In the genomic region with DNA sequence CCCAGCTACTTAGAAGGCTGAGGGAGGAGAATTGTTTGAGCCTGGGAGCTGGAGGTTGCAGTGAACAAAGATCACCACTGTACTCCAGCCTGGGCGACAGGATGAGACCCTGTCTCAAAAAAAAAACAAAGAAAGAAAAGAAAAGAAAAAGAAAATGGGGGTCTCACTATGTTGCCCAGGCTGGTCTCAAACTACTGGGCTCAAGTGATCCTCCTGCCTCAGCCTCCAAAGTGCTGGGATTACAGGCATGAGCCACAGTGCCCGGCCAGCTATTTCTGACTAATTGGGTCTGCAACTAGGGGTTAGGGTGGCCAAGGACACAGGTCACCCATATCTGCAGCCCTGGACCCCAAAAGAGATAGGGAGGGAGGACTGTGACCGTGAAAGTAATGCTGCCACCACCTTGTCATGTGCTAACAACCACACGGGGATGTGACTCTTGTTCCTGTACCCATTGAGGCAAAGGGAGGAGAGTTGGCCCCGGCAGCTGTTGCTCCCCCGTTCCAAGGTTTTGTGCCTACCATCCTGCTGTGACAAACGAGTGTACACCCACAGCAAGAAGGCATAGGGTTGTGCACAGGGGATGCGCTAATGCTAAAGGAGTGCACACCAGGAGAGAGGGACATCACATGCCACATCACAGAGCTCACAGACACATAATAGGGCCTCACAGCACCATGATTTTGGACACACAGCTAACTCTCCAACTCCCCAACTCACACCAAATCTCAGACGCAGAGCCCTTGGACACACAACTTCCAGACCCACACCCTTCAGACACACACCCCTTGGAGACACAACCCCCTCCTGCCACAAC, we compare ENCODE assay signal across 1 cellular context.
TF ChIP-seq lines count a peak whose summit lies in the region.

No MANE protein-coding gene starts in this region.

TF ChIP-seq in H1, 55 proteins besides CTCF, POLR2A, EP300 and RAD21:
- TF ChIP-seq MAFK (IDR thresholded peaks at IDR 0.05; ENCODE audit: low read depth, low read length): no peak
- no peak for TF ChIP-seq SUZ12 (IDR thresholded peaks at IDR 0.05; ENCODE audit: low read length)
- no peak for TF ChIP-seq CREB1 (IDR thresholded peaks at IDR 0.05)
- TF ChIP-seq RFX5 (IDR thresholded peaks at IDR 0.05; ENCODE audit: borderline replicate concordance, low read depth, low read length): no peak
- TF ChIP-seq EGR1 (IDR thresholded peaks at IDR 0.05; ENCODE audit: borderline replicate concordance, low read depth, low read length): no peak
- no peak for TF ChIP-seq RBBP5 (IDR thresholded peaks at IDR 0.05; ENCODE audit: borderline replicate concordance, low read depth, low read length)
- TF ChIP-seq TAF7 (optimal IDR thresholded peaks at IDR 0.05; ENCODE audit: borderline replicate concordance, low read depth, low read length): no peak
- TF ChIP-seq ZNF274 (IDR thresholded peaks at IDR 0.05; ENCODE audit: borderline replicate concordance, extremely low read depth, low read length): no peak
- TF ChIP-seq HDAC6 (IDR thresholded peaks at IDR 0.05; ENCODE audit: low read depth, low read length): no peak
- TF ChIP-seq BACH1 (IDR thresholded peaks at IDR 0.05; ENCODE audit: low read length): no peak
- TF ChIP-seq RXRA (IDR thresholded peaks at IDR 0.05; ENCODE audit: insufficient read depth, low read depth, low read length): no peak
- no peak for TF ChIP-seq NANOG (IDR thresholded peaks at IDR 0.05; ENCODE audit: insufficient read depth, low read depth, low read length, poor library complexity, severe bottlenecking)
- no peak for TF ChIP-seq SP2 (IDR thresholded peaks at IDR 0.05; ENCODE audit: low read length)
